In the genomic region with DNA sequence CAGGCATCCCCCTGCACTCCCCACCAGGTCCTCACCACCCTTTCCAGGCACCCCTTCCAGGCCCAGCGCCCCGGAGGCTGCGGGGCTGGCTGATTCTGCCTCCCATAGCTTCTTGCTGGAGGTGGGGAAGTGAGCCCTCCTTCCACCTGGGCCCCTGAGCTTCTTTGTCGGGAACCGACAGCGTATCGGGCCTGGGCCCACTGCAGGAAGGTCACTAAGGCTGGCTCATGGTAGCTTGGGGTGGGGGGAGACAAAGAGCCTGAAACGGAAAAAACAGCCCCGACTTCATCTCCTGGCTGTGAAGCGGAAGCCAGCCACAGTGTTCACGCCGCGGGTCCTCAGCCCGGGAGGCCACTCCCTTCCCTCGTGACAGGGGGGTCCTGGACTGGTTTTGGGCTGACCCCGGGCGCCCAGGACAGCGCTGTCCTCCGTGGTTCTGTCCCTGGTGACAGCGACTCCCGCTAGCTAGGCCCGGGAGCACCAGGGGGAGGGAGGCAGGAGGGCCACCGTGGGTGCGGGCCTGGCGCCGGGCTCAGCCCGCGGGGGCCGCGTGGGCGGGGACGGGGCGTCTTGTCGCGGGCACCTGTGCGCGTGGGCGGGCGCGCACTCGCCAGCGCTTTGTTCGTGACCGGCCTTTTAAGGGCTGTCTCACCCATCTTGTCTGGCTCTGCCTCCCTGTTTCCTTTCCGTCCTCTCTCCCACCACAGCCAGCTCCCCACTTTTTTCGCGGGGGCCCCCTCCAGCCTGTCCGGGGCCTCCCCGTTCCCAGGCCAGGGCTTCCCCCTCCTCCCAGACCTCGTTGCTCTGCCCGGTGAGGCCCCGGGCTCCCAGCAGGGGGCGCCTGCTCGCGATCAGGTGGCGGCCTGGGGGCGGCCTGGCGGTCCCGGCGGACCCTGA, we compare ENCODE assay signal across 1 cellular context.
TF ChIP-seq lines count a peak whose summit lies in the region.

No MANE protein-coding gene starts in this region.

TF ChIP-seq in WTC11, 78 proteins besides CTCF, POLR2A, EP300 and RAD21 (continued from another document):
- TF ChIP-seq PRDM15 (CRISPR knock-in tag; IDR thresholded peaks at IDR 0.05) (peak; percentile 79), ATF2 (CRISPR knock-in tag; IDR thresholded peaks at IDR 0.05; ENCODE audit: borderline replicate concordance, low read depth) (no peak), SMAD3 (CRISPR knock-in tag; IDR thresholded peaks at IDR 0.05; ENCODE audit: borderline replicate concordance) (no peak), ZNF263 (CRISPR knock-in tag; IDR thresholded peaks at IDR 0.05; ENCODE audit: low read depth) (peak; percentile 51), IRF2 (CRISPR knock-in tag; IDR thresholded peaks at IDR 0.05; ENCODE audit: borderline replicate concordance, low read depth) (no peak), ARID4B (CRISPR knock-in tag; IDR thresholded peaks at IDR 0.05; ENCODE audit: borderline replicate concordance) (no peak), ZNF532 (CRISPR knock-in tag; IDR thresholded peaks at IDR 0.05; ENCODE audit: borderline replicate concordance) (no peak), USF2 (CRISPR knock-in tag; IDR thresholded peaks at IDR 0.05) (peak; percentile 67), TEAD1 (CRISPR knock-in tag; IDR thresholded peaks at IDR 0.05) (0 out of 2 replicates have a peak, but pooled peaks have one; percentile 24), KAT7 (CRISPR knock-in tag; IDR thresholded peaks at IDR 0.05; ENCODE audit: borderline replicate concordance) (no peak), HMGXB4 (CRISPR knock-in tag; IDR thresholded peaks at IDR 0.05) (peak; percentile 95)
- TF ChIP-seq, protein P1, sequence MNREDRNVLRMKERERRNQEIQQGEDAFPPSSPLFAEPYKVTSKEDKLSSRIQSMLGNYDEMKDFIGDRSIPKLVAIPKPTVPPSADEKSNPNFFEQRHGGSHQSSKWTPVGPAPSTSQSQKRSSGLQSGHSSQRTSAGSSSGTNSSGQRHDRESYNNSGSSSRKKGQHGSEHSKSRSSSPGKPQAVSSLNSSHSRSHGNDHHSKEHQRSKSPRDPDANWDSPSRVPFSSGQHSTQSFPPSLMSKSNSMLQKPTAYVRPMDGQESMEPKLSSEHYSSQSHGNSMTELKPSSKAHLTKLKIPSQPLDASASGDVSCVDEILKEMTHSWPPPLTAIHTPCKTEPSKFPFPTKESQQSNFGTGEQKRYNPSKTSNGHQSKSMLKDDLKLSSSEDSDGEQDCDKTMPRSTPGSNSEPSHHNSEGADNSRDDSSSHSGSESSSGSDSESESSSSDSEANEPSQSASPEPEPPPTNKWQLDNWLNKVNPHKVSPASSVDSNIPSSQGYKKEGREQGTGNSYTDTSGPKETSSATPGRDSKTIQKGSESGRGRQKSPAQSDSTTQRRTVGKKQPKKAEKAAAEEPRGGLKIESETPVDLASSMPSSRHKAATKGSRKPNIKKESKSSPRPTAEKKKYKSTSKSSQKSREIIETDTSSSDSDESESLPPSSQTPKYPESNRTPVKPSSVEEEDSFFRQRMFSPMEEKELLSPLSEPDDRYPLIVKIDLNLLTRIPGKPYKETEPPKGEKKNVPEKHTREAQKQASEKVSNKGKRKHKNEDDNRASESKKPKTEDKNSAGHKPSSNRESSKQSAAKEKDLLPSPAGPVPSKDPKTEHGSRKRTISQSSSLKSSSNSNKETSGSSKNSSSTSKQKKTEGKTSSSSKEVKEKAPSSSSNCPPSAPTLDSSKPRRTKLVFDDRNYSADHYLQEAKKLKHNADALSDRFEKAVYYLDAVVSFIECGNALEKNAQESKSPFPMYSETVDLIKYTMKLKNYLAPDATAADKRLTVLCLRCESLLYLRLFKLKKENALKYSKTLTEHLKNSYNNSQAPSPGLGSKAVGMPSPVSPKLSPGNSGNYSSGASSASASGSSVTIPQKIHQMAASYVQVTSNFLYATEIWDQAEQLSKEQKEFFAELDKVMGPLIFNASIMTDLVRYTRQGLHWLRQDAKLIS (CRISPR knock-in tag; IDR thresholded peaks at IDR 0.05; ENCODE audit: borderline replicate concordance), result no peak
- TF ChIP-seq, protein P2, sequence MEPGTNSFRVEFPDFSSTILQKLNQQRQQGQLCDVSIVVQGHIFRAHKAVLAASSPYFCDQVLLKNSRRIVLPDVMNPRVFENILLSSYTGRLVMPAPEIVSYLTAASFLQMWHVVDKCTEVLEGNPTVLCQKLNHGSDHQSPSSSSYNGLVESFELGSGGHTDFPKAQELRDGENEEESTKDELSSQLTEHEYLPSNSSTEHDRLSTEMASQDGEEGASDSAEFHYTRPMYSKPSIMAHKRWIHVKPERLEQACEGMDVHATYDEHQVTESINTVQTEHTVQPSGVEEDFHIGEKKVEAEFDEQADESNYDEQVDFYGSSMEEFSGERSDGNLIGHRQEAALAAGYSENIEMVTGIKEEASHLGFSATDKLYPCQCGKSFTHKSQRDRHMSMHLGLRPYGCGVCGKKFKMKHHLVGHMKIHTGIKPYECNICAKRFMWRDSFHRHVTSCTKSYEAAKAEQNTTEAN (CRISPR knock-in tag; IDR thresholded peaks at IDR 0.05), result no peak
